In genomic region chr6:169168302-169168630, GRCh38 we compare ENCODE assay signal across 26 cellular contexts.
A peak's percentile ranks its signal among the peaks of the same experiment; 100 is the strongest.
DNase-seq lines count a peak whose midpoint lies in the region; ATAC-seq and TF ChIP-seq lines count a peak whose summit lies in the region.
"Had no signal": no experiment of that assay in that cellular context is flagged by ENCODE, and none has a peak within 500 bp of the region (broad histone marks: within the 10 kb centered on the region; RNA-seq: fewer than 3 reads in every experiment).

No MANE protein-coding gene starts in this region.

- peak; percentile 58 for ATAC-seq in left cardiac atrium
- ATAC-seq in activated T-cell treated with anti-CD3 and anti-CD28 coated beads, Interleukin-2, amount 50 U/mL, for 4 hours, result no peak
- ATAC-seq: left colon, T-helper 17 cell had no signal

- peaks cover 43% of the 10 kb centered on the region for H3K4me1 ChIP-seq in ACC112 (ENCODE audit: control insufficient read depth, insufficient read depth, low read length, unreplicated experiment)
- H3K4me1 ChIP-seq: body of pancreas, pancreas had no signal

- no peak overlapping the region for H3K4me3 Mint-ChIP-seq in osteocyte (ENCODE audit: unreplicated experiment)
- H3K4me3 Mint-ChIP-seq in activated T-cell treated with anti-CD3 and anti-CD28 coated beads, Interleukin-2, amount 50 U/mL, for 4 hours, result no peak overlapping the region
- H3K4me3 Mint-ChIP-seq: activated naive CD4-positive, alpha-beta T cell treated with anti-CD3 and anti-CD28 coated beads, Interleukin-2, amount 50 U/mL, for 24 hours; CD4-positive, CD25-positive, alpha-beta regulatory T cell; dendritic cell treated with granulocyte-macrophage colony-stimulating factor and Interleukin-4, amounts not matched to agents 40 ng/mL and 50 ng/mL, for 4 days; T-helper 17 cell had no signal

- H3K27me3 Mint-ChIP-seq in osteocyte (ENCODE audit: unreplicated experiment), result no peaks in the 10 kb centered on the region
- peaks cover 4% of the 10 kb centered on the region for H3K27me3 Mint-ChIP-seq in activated T-cell treated with anti-CD3 and anti-CD28 coated beads, Interleukin-2, amount 50 U/mL, for 4 hours (ENCODE audit: low read depth)
- H3K27me3 Mint-ChIP-seq: activated naive CD4-positive, alpha-beta T cell treated with anti-CD3 and anti-CD28 coated beads, Interleukin-2, amount 50 U/mL, for 24 hours; CD4-positive, CD25-positive, alpha-beta regulatory T cell; dendritic cell treated with granulocyte-macrophage colony-stimulating factor and Interleukin-4, amounts not matched to agents 40 ng/mL and 50 ng/mL, for 4 days had no signal

- peak overlapping the region; percentile 93 for H3K27ac ChIP-seq in ACC112 (ENCODE audit: low read depth, low read length)
- H3K27ac ChIP-seq: body of pancreas, pancreas, suprapubic skin, WERI-Rb-1 had no signal

- H3K4me3 ChIP-seq in ACC112 (ENCODE audit: low read depth, low read length), result peak overlapping the region; percentile 21; the same call in 1 of the 2 replicates
- H3K4me3 ChIP-seq: body of pancreas, pancreas, suprapubic skin had no signal

- DNase-seq in NCI-H2227 treated with DMSO at 0.1 percent for 48 hours (lab: John Stamatoyannopoulos, UW) (peak; percentile 39), left cardiac atrium (no peak), osteocyte (ENCODE audit: extremely low spot score, unreplicated experiment) (peak; percentile 68), GM13976 (ENCODE audit: low spot score) (no peak), AG08395 (ENCODE audit: low spot score) (no peak), NCI-H187 (lab: John Stamatoyannopoulos, UW) (no peak)
- no peak for DNase-seq in activated T-cell treated with anti-CD3 and anti-CD28 coated beads, Interleukin-2, amount 50 U/mL, for 4 hours
- DNase-seq: ACHN; activated CD4-positive, alpha-beta T cell treated with anti-CD3 and anti-CD28 coated beads, Interleukin-2, amount 50 U/mL, for 48 hours; activated T-cell treated with anti-CD3 and anti-CD28 coated beads, Interleukin-2, amount 50 U/mL, for 48 hours; CD4-positive, CD25-positive, alpha-beta regulatory T cell; DMS79; KBM-7; left colon; NCI-H1048; NCI-H2029 treated with DMSO at 0.1 percent for 48 hours; NCI-H524; pancreas; SHP77; T-helper 17 cell; WERI-Rb-1 had no signal

- peaks cover 2% of the 10 kb centered on the region for H3K79me2 ChIP-seq in ACC112 (ENCODE audit: control insufficient read depth, insufficient read depth, low read length, unreplicated experiment)

- H3K9me3 Mint-ChIP-seq in osteocyte (ENCODE audit: unreplicated experiment), result no peaks in the 10 kb centered on the region
- no peaks in the 10 kb centered on the region for H3K9me3 Mint-ChIP-seq in activated T-cell treated with anti-CD3 and anti-CD28 coated beads, Interleukin-2, amount 50 U/mL, for 4 hours
- H3K9me3 Mint-ChIP-seq: activated naive CD4-positive, alpha-beta T cell treated with anti-CD3 and anti-CD28 coated beads, Interleukin-2, amount 50 U/mL, for 24 hours; CD4-positive, CD25-positive, alpha-beta regulatory T cell; dendritic cell treated with granulocyte-macrophage colony-stimulating factor and Interleukin-4, amounts not matched to agents 40 ng/mL and 50 ng/mL, for 4 days had no signal

- in situ Hi-C loops in GM13976 (cut with MboI; ENCODE audit: low sequenced_read_pairs, unreplicated experiment), result no loop called here

- H3K36me3 ChIP-seq in ACC112 (ENCODE audit: insufficient read depth, low read length), result no peaks in the 10 kb centered on the region
- H3K36me3 ChIP-seq: pancreas, suprapubic skin, WERI-Rb-1 had no signal

- H3K4me1 Mint-ChIP-seq in osteocyte (ENCODE audit: unreplicated experiment), result peaks cover 71% of the 10 kb centered on the region
- no peaks in the 10 kb centered on the region for H3K4me1 Mint-ChIP-seq in activated T-cell treated with anti-CD3 and anti-CD28 coated beads, Interleukin-2, amount 50 U/mL, for 4 hours (ENCODE audit: low read depth)
- H3K4me1 Mint-ChIP-seq: activated naive CD4-positive, alpha-beta T cell treated with anti-CD3 and anti-CD28 coated beads, Interleukin-2, amount 50 U/mL, for 24 hours; CD4-positive, CD25-positive, alpha-beta regulatory T cell; T-helper 17 cell had no signal

- H3K27ac Mint-ChIP-seq in osteocyte (ENCODE audit: unreplicated experiment), result peak overlapping the region; percentile 84
- H3K27ac Mint-ChIP-seq: activated naive CD4-positive, alpha-beta T cell treated with anti-CD3 and anti-CD28 coated beads, Interleukin-2, amount 50 U/mL, for 24 hours; CD4-positive, CD25-positive, alpha-beta regulatory T cell; dendritic cell treated with granulocyte-macrophage colony-stimulating factor and Interleukin-4, amounts not matched to agents 40 ng/mL and 50 ng/mL, for 4 days; T-helper 17 cell had no signal

- intact Hi-C loops in left cardiac atrium (cut with DNase I), result no loop called here

- H3K36me3 Mint-ChIP-seq in osteocyte (ENCODE audit: unreplicated experiment), result peaks cover 16% of the 10 kb centered on the region
- H3K36me3 Mint-ChIP-seq in activated T-cell treated with anti-CD3 and anti-CD28 coated beads, Interleukin-2, amount 50 U/mL, for 4 hours (ENCODE audit: insufficient read depth), result no peaks in the 10 kb centered on the region
- H3K36me3 Mint-ChIP-seq: activated naive CD4-positive, alpha-beta T cell treated with anti-CD3 and anti-CD28 coated beads, Interleukin-2, amount 50 U/mL, for 24 hours; CD4-positive, CD25-positive, alpha-beta regulatory T cell had no signal

- H3K27me3 ChIP-seq in ACC112 (ENCODE audit: insufficient read depth, low read length), result no peaks in the 10 kb centered on the region
- H3K27me3 ChIP-seq: body of pancreas, pancreas, suprapubic skin had no signal

- H2AFZ ChIP-seq in ACC112 (ENCODE audit: low read length, unreplicated experiment), result peak overlapping the region; percentile 45

- TF ChIP-seq CTCF in osteocyte (IDR thresholded peaks at IDR 0.05) (no peak), GM13976 (IDR thresholded peaks at IDR 0.05; ENCODE audit: borderline replicate concordance, control extremely low read depth, extremely low read depth, insufficient read depth, missing control alignments) (no peak)

Comparison
In these comparisons a context has a peak if more than half of its experiments do, and no peak if none do; other contexts are left out.
1. DNase-seq: peak in NCI-H2227 treated with DMSO at 0.1 percent for 48 hours (single experiment) and osteocyte (single experiment); none in left cardiac atrium (single experiment), activated T-cell treated with anti-CD3 and anti-CD28 coated beads, Interleukin-2, amount 50 U/mL, for 4 hours (single experiment), GM13976 (single experiment), AG08395 (single experiment) and NCI-H187 (0 of 2).
2. ATAC-seq: peak in left cardiac atrium (2 of 2); none in activated T-cell treated with anti-CD3 and anti-CD28 coated beads, Interleukin-2, amount 50 U/mL, for 4 hours (0 of 2).